ENCODE assay signal across 8 cellular contexts in the genomic region with DNA sequence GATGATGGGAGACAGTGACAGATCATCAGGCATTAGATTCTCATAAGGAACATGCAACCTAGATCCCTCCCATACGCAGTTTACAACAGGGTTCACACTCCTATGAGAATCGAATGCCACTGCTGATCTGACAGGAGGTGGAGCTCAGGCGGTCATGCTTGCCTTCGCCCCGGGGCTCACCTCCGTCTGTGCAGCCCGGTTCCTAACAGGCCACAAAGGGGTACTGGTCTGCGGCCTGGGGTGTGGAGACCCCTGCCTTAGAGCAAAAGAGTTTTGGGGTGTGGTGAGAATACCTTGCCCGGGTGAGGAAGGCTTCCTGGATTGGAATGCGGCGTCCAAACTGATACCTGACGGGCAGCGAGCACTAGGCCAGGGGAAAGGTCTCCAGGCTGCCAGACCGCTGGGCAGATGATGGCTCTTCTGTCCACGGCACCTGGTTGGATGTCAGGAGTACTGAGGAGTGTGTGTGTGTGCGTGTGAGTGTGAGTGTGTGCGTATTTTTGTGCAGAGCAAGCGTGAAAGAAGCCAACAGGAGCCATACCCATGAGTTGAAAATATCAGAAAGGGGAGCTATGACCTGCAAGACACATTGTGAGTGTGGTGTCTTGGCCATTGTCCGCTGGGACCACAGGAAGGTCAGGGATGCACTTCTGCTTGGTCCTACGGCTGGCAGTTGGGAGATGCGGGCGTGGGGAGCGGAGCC. TPM values are rescaled to one million over a fixed set of nuclear protein-coding genes. Genes with fewer than 3 reads are reported as not detected.
DNase-seq lines count a peak whose midpoint lies in the region; ATAC-seq and TF ChIP-seq lines count a peak whose summit lies in the region.

No MANE protein-coding gene starts in this region.

- H3K27ac ChIP-seq in endodermal cell (ENCODE audit: low read depth, low read length) = no peak overlapping the region
- H3K27ac ChIP-seq in sigmoid colon = peak overlapping the region in 2 of 4 donors; percentile 28 to 43

- WGBS in endodermal cell (ENCODE audit: insufficient coverage in 1 of 2, insufficient read length in 1 of 2), 2 experiments = 84 to 90% methylated on average over 18 to 23 of the region's 23 CpGs
- WGBS in sigmoid colon, 2 donors = 69 to 77% methylated on average over 23 of the region's 23 CpGs

- H3K4me1 ChIP-seq in endodermal cell (ENCODE audit: control insufficient read depth, insufficient read depth, low read length) (no peaks in the 10 kb centered on the region), sigmoid colon (peaks cover 0 to 9% (median 5%) of the 10 kb centered on the region in 4 donors)

- H3K9ac ChIP-seq in endodermal cell (ENCODE audit: extremely low read depth, low read length, poor library complexity, severe bottlenecking) = no peak overlapping the region

- no peaks in the 10 kb centered on the region for H3K9me3 Mint-ChIP-seq in IgD-negative memory B cell
- peaks cover 6% of the 10 kb centered on the region for H3K9me3 Mint-ChIP-seq in endodermal cell

- H3K4me3 ChIP-seq in endodermal cell (ENCODE audit: low read length) = no peak overlapping the region
- H3K4me3 ChIP-seq in sigmoid colon = peak overlapping the region; percentile 35 to 64 (median 58)

- H3K27ac Mint-ChIP-seq in IgD-negative memory B cell (peak overlapping the region in 1 of 3 donors; percentile 39), endodermal cell (no peak overlapping the region)

- H3K4me1 Mint-ChIP-seq in IgD-negative memory B cell (peaks cover 4 to 10% (median 8%) of the 10 kb centered on the region in 3 donors), endodermal cell (no peaks in the 10 kb centered on the region)

- H3K27me3 Mint-ChIP-seq in IgD-negative memory B cell (peaks cover 1% of the 10 kb centered on the region), endodermal cell (ENCODE audit: insufficient read depth) (peaks cover 6% of the 10 kb centered on the region)

- no peak for TF ChIP-seq POLR2A in sigmoid colon (IDR thresholded peaks at IDR 0.05)

- no peaks in the 10 kb centered on the region for H3K36me3 ChIP-seq in endodermal cell (ENCODE audit: control insufficient read depth, insufficient read depth, low read length)
- no peaks in the 10 kb centered on the region for H3K36me3 ChIP-seq in sigmoid colon

- intact Hi-C loops in sigmoid colon (cut with DNase I) = no loop called here

- H3K9me3 ChIP-seq in endodermal cell (ENCODE audit: control insufficient read depth, low read length) = peaks cover 4% of the 10 kb centered on the region
- H3K9me3 ChIP-seq in sigmoid colon = no peaks in the 10 kb centered on the region

- H3K27me3 ChIP-seq in endodermal cell (ENCODE audit: control insufficient read depth, insufficient read depth, low read length, poor library complexity, severe bottlenecking) = no peaks in the 10 kb centered on the region
- no peaks in the 10 kb centered on the region for H3K27me3 ChIP-seq in sigmoid colon

- H3K4me3 Mint-ChIP-seq in IgD-negative memory B cell (peak overlapping the region; percentile 88 to 96 (median 93)), endodermal cell (peak overlapping the region; percentile 60)

- no peaks in the 10 kb centered on the region for H3K36me3 Mint-ChIP-seq in IgD-negative memory B cell
- H3K36me3 Mint-ChIP-seq in endodermal cell (ENCODE audit: low read depth) = no peaks in the 10 kb centered on the region

- TF ChIP-seq CTCF in endodermal cell (conservative IDR thresholded peaks at IDR 0.05) = no peak
- peak in 1 of 4 experiments; percentile 21 for TF ChIP-seq CTCF in sigmoid colon (IDR thresholded peaks at IDR 0.05)

- ATAC-seq in GM19035 (IDR thresholded peaks at IDR 0.05; ENCODE audit: unreplicated experiment) = peak; percentile 11
- ATAC-seq in GM21737 (IDR thresholded peaks at IDR 0.05; ENCODE audit: unreplicated experiment) = no peak

- no peak for TF ChIP-seq EP300 in sigmoid colon (IDR thresholded peaks at IDR 0.05)

- DNase-seq in endodermal cell = no peak
- DNase-seq in sigmoid colon = no peak
- no peak for DNase-seq in T1000 (lab: John Stamatoyannopoulos, UW)
- no peak for DNase-seq in stimulated activated CD4-positive, alpha-beta T cell treated with anti-CD3 and anti-CD28 coated beads, Interleukin-2, amount 100 ng/mL, for 24 hours
- no peak for DNase-seq in NCI-H510A treated with DMSO at 0.1 percent for 48 hours (lab: John Stamatoyannopoulos, UW)

RNA-seq across cellular contexts. Expression of gene ACER2, which starts 55.4 kb away (rescaled TPM):
- polyA plus RNA-seq in IgD-negative memory B cell = 0.85 TPM
- 1 to 10 TPM; 2.3 to 2.4 TPM for total RNA-seq in endodermal cell
- polyA plus RNA-seq in endodermal cell (2013, experiment 1 of 2) = 4.7 TPM
- 4.7 TPM for polyA plus RNA-seq in endodermal cell (2013, experiment 2 of 2)
- total RNA-seq in sigmoid colon = 1 to 10 TPM; 3.1 to 4.3 (median 3.4) TPM
- polyA plus RNA-seq in sigmoid colon = 1 to 10 TPM; 1.2 to 1.8 (median 1.3) TPM
